In the genomic region with DNA sequence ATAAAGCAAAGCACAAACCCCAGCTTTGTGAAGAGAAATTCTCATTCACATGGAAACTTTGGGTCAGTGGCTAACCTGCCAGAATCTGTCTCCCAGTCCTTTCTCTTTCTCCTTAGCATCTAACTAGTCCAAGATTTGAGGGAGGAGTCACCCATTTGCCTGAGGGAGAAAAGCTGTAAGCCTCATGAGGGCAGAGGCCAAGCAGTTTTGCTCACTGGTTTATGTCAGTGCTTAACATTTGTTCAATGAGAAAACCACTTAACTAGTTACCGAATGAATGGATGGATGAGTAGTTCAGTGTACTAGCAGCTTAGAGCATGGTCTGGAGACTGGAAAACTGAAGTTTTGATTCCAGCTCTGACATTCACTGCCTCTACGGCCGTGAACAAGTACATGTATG, we compare ENCODE assay signal across 17 cellular contexts. TPM values are rescaled to one million over a fixed set of nuclear protein-coding genes. Genes with fewer than 3 reads are reported as not detected.
DNase-seq lines count a peak whose midpoint lies in the region; ATAC-seq and TF ChIP-seq lines count a peak whose summit lies in the region.
"Had no signal": no experiment of that assay in that cellular context is flagged by ENCODE, and none has a peak within 500 bp of the region (broad histone marks: within the 10 kb centered on the region; RNA-seq: fewer than 3 reads in every experiment).

No MANE protein-coding gene starts in this region.

- peaks cover 41% of the 10 kb centered on the region for H3K4me1 Mint-ChIP-seq in activated naive CD4-positive, alpha-beta T cell treated with anti-CD3 and anti-CD28 coated beads for 36 hours (ENCODE audit: low read depth)
- H3K4me1 Mint-ChIP-seq in T-cell, result peaks cover 41 to 84% (median 63%) of the 10 kb centered on the region in 3 donors

- TF ChIP-seq CTCF in fibroblast of villous mesenchyme (IDR thresholded peaks at IDR 0.05; ENCODE audit: insufficient read depth, low read depth, low read length), result no peak
- no peak for TF ChIP-seq CTCF in stomach (IDR thresholded peaks at IDR 0.05)

- peak overlapping the region; percentile 4 for H3K27ac Mint-ChIP-seq in activated naive CD4-positive, alpha-beta T cell treated with anti-CD3 and anti-CD28 coated beads for 36 hours
- H3K27ac Mint-ChIP-seq in T-cell, result peak overlapping the region; percentile 91 to 98
- H3K27ac Mint-ChIP-seq: H9 had no signal

- TF ChIP-seq EP300 in stomach (IDR thresholded peaks at IDR 0.05), result no peak

- H3K27ac ChIP-seq in stomach, result peak overlapping the region in 4 of 5 donors; percentile 76 to 86 (median 84)

- no peaks in the 10 kb centered on the region for H3K27me3 ChIP-seq in stomach
- H3K27me3 ChIP-seq: breast epithelium, thyroid gland had no signal

- no peaks in the 10 kb centered on the region for H3K9me3 ChIP-seq in stomach
- H3K9me3 ChIP-seq: breast epithelium, thyroid gland had no signal

- H3K4me3 Mint-ChIP-seq in activated naive CD4-positive, alpha-beta T cell treated with anti-CD3 and anti-CD28 coated beads for 36 hours, result no peak overlapping the region
- H3K4me3 Mint-ChIP-seq in T-cell, result peak overlapping the region in 1 of 3 donors; percentile 65
- H3K4me3 Mint-ChIP-seq: H9 had no signal

- peak; percentile 7 for DNase-seq in activated naive CD4-positive, alpha-beta T cell treated with anti-CD3 and anti-CD28 coated beads for 36 hours
- DNase-seq in activated naive CD4-positive, alpha-beta T cell (lab: John Stamatoyannopoulos, UW), result no peak
- no peak for DNase-seq in T-cell
- peak; percentile 72 for DNase-seq in fibroblast of villous mesenchyme (ENCODE audit: low read depth)
- DNase-seq in stomach, result no peak
- DNase-seq in epidermal melanocyte (ENCODE audit: insufficient read length, low spot score), result no peak
- DNase-seq in stimulated activated CD4-positive, alpha-beta T cell treated with anti-CD3 and anti-CD28 coated beads, Interleukin-4, amount 100 ng/mL, for 4 hours, result no peak
- no peak for DNase-seq in NCI-H510A (lab: John Stamatoyannopoulos, UW)
- DNase-seq: activated CD4-positive, CD25-positive, alpha-beta regulatory T cell; H9; head of caudate nucleus; Kasumi-1; NCI-H2081; NK-92 treated with Interleukin-12 subunit alpha and Interleukin-12 subunit beta, amount 100 ng/mL, for 24 hours; thyroid gland had no signal

- CTCF ChIA-PET in activated naive CD4-positive, alpha-beta T cell treated with anti-CD3 and anti-CD28 coated beads for 36 hours (lab: Charles Lee), result interaction anchor here (1.3 kb wide), 1 partner anchor 11 kb away, joined by 3 read pairs; no protein-coding TSS in a partner anchor
- CTCF ChIA-PET in T-cell (lab: Charles Lee), result no interaction called here

- intact Hi-C loops in activated naive CD4-positive, alpha-beta T cell treated with anti-CD3 and anti-CD28 coated beads for 36 hours (cut with micrococcal nuclease), result loop anchor here (1.0 to 2.0 kb wide), 5 partner anchors 39 to 191 kb away; no protein-coding TSS in a partner anchor
- intact Hi-C loops in stomach (cut with DNase I; ENCODE audit: low total_unique reads), result no loop called here

- TF ChIP-seq POLR2A in stomach (IDR thresholded peaks at IDR 0.05), result no peak

- no peaks in the 10 kb centered on the region for H3K27me3 Mint-ChIP-seq in activated naive CD4-positive, alpha-beta T cell treated with anti-CD3 and anti-CD28 coated beads for 36 hours (ENCODE audit: low read depth)
- H3K27me3 Mint-ChIP-seq in T-cell, result no peaks in the 10 kb centered on the region

- H3K36me3 ChIP-seq in stomach, result peaks cover 0 to 11% (median 4%) of the 10 kb centered on the region in 4 donors
- H3K36me3 ChIP-seq: breast epithelium, thyroid gland had no signal

- H3K36me3 Mint-ChIP-seq in activated naive CD4-positive, alpha-beta T cell treated with anti-CD3 and anti-CD28 coated beads for 36 hours (ENCODE audit: low read depth), result peaks cover 5% of the 10 kb centered on the region
- H3K36me3 Mint-ChIP-seq in T-cell, result peaks cover 15% of the 10 kb centered on the region

- no peak for ATAC-seq in T-cell (replicated peaks in 1 of 4)

- no peaks in the 10 kb centered on the region for H3K9me3 Mint-ChIP-seq in activated naive CD4-positive, alpha-beta T cell treated with anti-CD3 and anti-CD28 coated beads for 36 hours
- no peaks in the 10 kb centered on the region for H3K9me3 Mint-ChIP-seq in T-cell
- H3K9me3 Mint-ChIP-seq: H9 had no signal

- no peak overlapping the region for H3K4me3 ChIP-seq in fibroblast of villous mesenchyme (ENCODE audit: low read depth, low read length)
- no peak overlapping the region for H3K4me3 ChIP-seq in stomach
- H3K4me3 ChIP-seq: breast epithelium, skin epidermis, thyroid gland had no signal

- POLR2A ChIA-PET in T-cell (lab: Charles Lee), result no interaction called here

- 60 to 79% (median 70%) methylated on average over 3 of the region's 3 CpGs for WGBS in stomach, 5 donors

- peaks cover 19 to 86% (median 53%) of the 10 kb centered on the region in 4 donors for H3K4me1 ChIP-seq in stomach
- H3K4me1 ChIP-seq: breast epithelium had no signal

RNA-seq across cellular contexts. Expression of a gene that starts 36.0 kb away (rescaled TPM):
- 10 to 100 TPM; 37.3 to 39.3 TPM for total RNA-seq in activated naive CD4-positive, alpha-beta T cell treated with anti-CD3 and anti-CD28 coated beads for 36 hours
- 10 to 100 TPM; 30.7 to 64.1 (median 41.8) TPM for total RNA-seq in T-cell
- 89.8 and 119 TPM in 2 replicates for total RNA-seq in fibroblast of villous mesenchyme
- total RNA-seq in stomach, result 10 to 100 TPM in 3 of 5 donors, 1 to 10 TPM in 2; 1.2 to 42.8 (median 13.3) TPM
- polyA plus RNA-seq in stomach, result 1 to 10 TPM; 3.3 to 4.1 (median 3.4) TPM

Comparison
In these comparisons a context has a peak if more than half of its experiments do, and no peak if none do; other contexts are left out.
1. DNase-seq: peak in activated naive CD4-positive, alpha-beta T cell treated with anti-CD3 and anti-CD28 coated beads for 36 hours (single experiment) and fibroblast of villous mesenchyme (single experiment); none in activated naive CD4-positive, alpha-beta T cell (0 of 4), T-cell (0 of 34), stomach (single experiment), epidermal melanocyte (single experiment), stimulated activated CD4-positive, alpha-beta T cell treated with anti-CD3 and anti-CD28 coated beads, Interleukin-4, amount 100 ng/mL, for 4 hours (0 of 2) and NCI-H510A (single experiment).